ENCODE assay signal across 23 cellular contexts in genomic region chr22:44604455-44604854, GRCh38.
"Had no signal": no experiment of that assay in that cellular context is flagged by ENCODE, and none has a peak within 500 bp of the region (broad histone marks: within the 10 kb centered on the region; RNA-seq: fewer than 3 reads in every experiment).

No MANE protein-coding gene starts in this region.

- ATAC-seq: activated CD8-positive, alpha-beta memory T cell treated with anti-CD3 and anti-CD28 coated beads, Interleukin-2, amount 10 ng/mL, durations not matched to agents 7 days and 5 days; activated naive CD8-positive, alpha-beta T cell treated with anti-CD3 and anti-CD28 coated beads, Interleukin-2, amount 50 U/mL, for 24 hours; foreskin keratinocyte; left cardiac atrium had no signal

- FAIRE-seq: islet of Langerhans, TTC549 had no signal

- DNase-seq: activated B cell treated with CpG ODN at 0.5 μM for 24 hours; activated CD4-positive, alpha-beta memory T cell treated with anti-CD3 and anti-CD28 coated beads for 36 hours; activated CD4-positive, alpha-beta T cell treated with anti-CD3 and anti-CD28 coated beads for 4 hours; activated CD8-positive, alpha-beta memory T cell treated with anti-CD3 and anti-CD28 coated beads, Interleukin-2, amount 10 ng/mL, durations not matched to agents 7 days and 5 days; activated naive CD8-positive, alpha-beta T cell treated with anti-CD3 and anti-CD28 coated beads, Interleukin-2, amount 50 U/mL, for 24 hours; anterior cingulate cortex; brain microvascular endothelial cell; colonic mucosa; endodermal cell; foreskin keratinocyte; left cardiac atrium; mesendoderm; occipital lobe; stimulated activated CD4-positive, alpha-beta T cell treated with anti-CD3 and anti-CD28 coated beads, Interleukin-12 subunit alpha, Interleukin-12 subunit beta, amount 100 ng/mL, for 4 hours; stimulated activated CD4-positive, alpha-beta T cell treated with anti-CD3 and anti-CD28 coated beads, Interleukin-1b, Interleukin-23, amount 100 ng/mL, for 48 hours; stimulated activated CD8-positive, alpha-beta memory T cell treated with anti-CD3 and anti-CD28 coated beads, Interleukin-4, amount 100 ng/mL, for 48 hours; stimulated activated naive CD4-positive, alpha-beta T cell treated with Interleukin-2 at 50 U/mL for 16 hours; tibial artery had no signal

- H3K36me3 Mint-ChIP-seq: activated CD4-positive, alpha-beta memory T cell treated with anti-CD3 and anti-CD28 coated beads for 36 hours; activated CD8-positive, alpha-beta memory T cell treated with anti-CD3 and anti-CD28 coated beads, Interleukin-2, amount 10 ng/mL, durations not matched to agents 7 days and 5 days had no signal

- H3K4me3 Mint-ChIP-seq: activated B cell treated with CpG ODN at 0.5 μM for 24 hours; activated CD4-positive, alpha-beta memory T cell treated with anti-CD3 and anti-CD28 coated beads for 36 hours; activated CD8-positive, alpha-beta memory T cell treated with anti-CD3 and anti-CD28 coated beads, Interleukin-2, amount 10 ng/mL, durations not matched to agents 7 days and 5 days; activated naive CD8-positive, alpha-beta T cell treated with anti-CD3 and anti-CD28 coated beads, Interleukin-2, amount 50 U/mL, for 24 hours; central memory CD8-positive, alpha-beta T cell; endodermal cell; nephron; T-helper 2 cell treated with Interferon-gamma antibody and Interleukin-4, amounts not matched to agents 5 μg/mL and 100 μg/mL, for 36 hours had no signal

- H3K9me3 Mint-ChIP-seq: activated B cell treated with CpG ODN at 0.5 μM for 24 hours; activated CD4-positive, alpha-beta memory T cell treated with anti-CD3 and anti-CD28 coated beads for 36 hours; activated naive CD8-positive, alpha-beta T cell treated with anti-CD3 and anti-CD28 coated beads, Interleukin-2, amount 50 U/mL, for 24 hours; central memory CD8-positive, alpha-beta T cell; endodermal cell; T-helper 2 cell treated with Interferon-gamma antibody and Interleukin-4, amounts not matched to agents 5 μg/mL and 100 μg/mL, for 36 hours had no signal

- H3K4me1 Mint-ChIP-seq: activated B cell treated with CpG ODN at 0.5 μM for 24 hours; activated CD8-positive, alpha-beta memory T cell treated with anti-CD3 and anti-CD28 coated beads, Interleukin-2, amount 10 ng/mL, durations not matched to agents 7 days and 5 days; central memory CD8-positive, alpha-beta T cell had no signal

- H3K27ac Mint-ChIP-seq: activated B cell treated with CpG ODN at 0.5 μM for 24 hours; activated CD4-positive, alpha-beta memory T cell treated with anti-CD3 and anti-CD28 coated beads for 36 hours; activated CD8-positive, alpha-beta memory T cell treated with anti-CD3 and anti-CD28 coated beads, Interleukin-2, amount 10 ng/mL, durations not matched to agents 7 days and 5 days; activated naive CD8-positive, alpha-beta T cell treated with anti-CD3 and anti-CD28 coated beads, Interleukin-2, amount 50 U/mL, for 24 hours; endodermal cell; T-helper 2 cell treated with Interferon-gamma antibody and Interleukin-4, amounts not matched to agents 5 μg/mL and 100 μg/mL, for 36 hours had no signal
